11 cellular contexts compared by ENCODE assay signal in genomic region chr1:27004471-27005165, GRCh38. TPM values are rescaled to one million over a fixed set of nuclear protein-coding genes. Genes with fewer than 3 reads are reported as not detected.
DNase-seq lines count a peak whose midpoint lies in the region; ATAC-seq and TF ChIP-seq lines count a peak whose summit lies in the region.
"Had no signal": no experiment of that assay in that cellular context is flagged by ENCODE, and none has a peak within 500 bp of the region (broad histone marks: within the 10 kb centered on the region; RNA-seq: fewer than 3 reads in every experiment).

No MANE protein-coding gene starts in this region.

- DNase-seq in HFFc6: peak; percentile 42
- DNase-seq in amniotic epithelial cell (ENCODE audit: low read depth): peak; percentile 77
- DNase-seq in stomach: peak; percentile 61
- no peak for DNase-seq in stimulated activated CD4-positive, alpha-beta T cell treated with anti-CD3 and anti-CD28 coated beads, Interleukin-4, amount 100 ng/mL, for 24 hours
- DNase-seq in activated CD4-positive, alpha-beta T cell treated with anti-CD3 and anti-CD28 coated beads for 48 hours: no peak
- DNase-seq in stimulated activated naive CD8-positive, alpha-beta T cell treated with anti-CD3 and anti-CD28 coated beads, Interleukin-15, Interleukin-2, amounts not matched to agents 100 U/mL and 50 U/mL, for 24 hours: no peak
- no peak for DNase-seq in hypothalamus (lab: John Stamatoyannopoulos, UW)
- DNase-seq: activated naive CD4-positive, alpha-beta T cell; NCI-H446 treated with DMSO at 0.1 percent for 48 hours had no signal

- no peak for ATAC-seq in stimulated activated naive CD8-positive, alpha-beta T cell treated with anti-CD3 and anti-CD28 coated beads, Interleukin-15, Interleukin-2, amounts not matched to agents 100 U/mL and 50 U/mL, for 24 hours

- no peak for TF ChIP-seq POLR2A in stomach (IDR thresholded peaks at IDR 0.05)

- peak overlapping the region; percentile 6 for H3K27ac ChIP-seq in iPS-18a (ENCODE audit: low read length)
- H3K27ac ChIP-seq in stomach: peak overlapping the region; percentile 15 to 65 (median 58)

- intact Hi-C loops in stomach (cut with DNase I; ENCODE audit: low total_unique reads): no loop called here

- no peak for TF ChIP-seq CTCF in HFFc6 (IDR thresholded peaks at IDR 0.05)
- no peak for TF ChIP-seq CTCF in stomach (IDR thresholded peaks at IDR 0.05)

- H3K9me3 Mint-ChIP-seq in HFFc6: no peaks in the 10 kb centered on the region
- H3K9me3 Mint-ChIP-seq: memory B cell had no signal

- H3K27me3 Mint-ChIP-seq in HFFc6 (ENCODE audit: insufficient read depth): peaks cover 31% of the 10 kb centered on the region

- TF ChIP-seq EP300 in stomach (IDR thresholded peaks at IDR 0.05): no peak

- peak overlapping the region; percentile 60 for H3K27ac Mint-ChIP-seq in HFFc6
- H3K27ac Mint-ChIP-seq: memory B cell had no signal

- 27 to 46% (median 37%) methylated on average over 6 to 10 of the region's 10 CpGs for WGBS in stomach, 5 donors

- peaks cover 65% of the 10 kb centered on the region for H3K4me1 ChIP-seq in iPS-18a (ENCODE audit: control insufficient read depth, low read depth, low read length)
- peaks cover 70 to 97% (median 87%) of the 10 kb centered on the region in 4 donors for H3K4me1 ChIP-seq in stomach

- H3K4me3 ChIP-seq in iPS-18a (ENCODE audit: low read length): no peak overlapping the region
- no peak overlapping the region for H3K4me3 ChIP-seq in stomach

- H3K27me3 ChIP-seq in iPS-18a (ENCODE audit: control insufficient read depth, insufficient read depth, low read length) (no peaks in the 10 kb centered on the region), stomach (no peaks in the 10 kb centered on the region)

- peaks cover 59% of the 10 kb centered on the region for H3K4me1 Mint-ChIP-seq in HFFc6 (ENCODE audit: low read depth)

- peaks cover 9% of the 10 kb centered on the region; the same call in 1 of the 2 replicates for H3K36me3 Mint-ChIP-seq in HFFc6 (ENCODE audit: low read depth)
- H3K36me3 Mint-ChIP-seq: memory B cell had no signal

- H3K9me3 ChIP-seq in iPS-18a (ENCODE audit: control insufficient read depth, low read depth, low read length) (no peaks in the 10 kb centered on the region), stomach (no peaks in the 10 kb centered on the region)

- no peak overlapping the region for H3K4me3 Mint-ChIP-seq in HFFc6
- H3K4me3 Mint-ChIP-seq: memory B cell had no signal

- H3K9ac ChIP-seq in iPS-18a (ENCODE audit: low read length): no peak overlapping the region

- H3K36me3 ChIP-seq in iPS-18a (ENCODE audit: control insufficient read depth, low read depth, low read length) (peaks cover 42% of the 10 kb centered on the region), stomach (peaks cover 2 to 15% (median 9%) of the 10 kb centered on the region in 4 donors)

RNA-seq across cellular contexts. Expression of gene TENT5B, which starts 8.0 kb away (rescaled TPM):
- total RNA-seq in HFFc6 (2021; fragmentation: NEBNext Ultra II Directional; extraction: Animal tissue kit (Norgen Biotek cat#: 25700)): 1 to 10 TPM; 3.1 to 5.5 (median 3.6) TPM
- 10 to 100 TPM in 2 of 5 donors, 1 to 10 TPM in 3; 1.8 to 33.0 (median 5.5) TPM for total RNA-seq in stomach
- polyA plus RNA-seq in stomach: 10 to 100 TPM in 1 of 3 donors, 1 to 10 TPM in 2; 1.7 to 27.5 (median 3.9) TPM

RNA-seq across cellular contexts. Expression of gene TRNP1, which starts 11.1 kb away (rescaled TPM):
- 100 to 1,000 TPM; 203 to 241 (median 217) TPM for total RNA-seq in HFFc6 (2021; fragmentation: NEBNext Ultra II Directional; extraction: Animal tissue kit (Norgen Biotek cat#: 25700))
- 100 to 1,000 TPM in 1 of 5 donors, 10 to 100 TPM in 3, 1 to 10 TPM in 1; 1.7 to 188 (median 40.0) TPM for total RNA-seq in stomach
- 100 to 1,000 TPM; 121 to 216 (median 183) TPM for polyA plus RNA-seq in stomach

RNA-seq across cellular contexts. Expression of gene KDF1, which starts 44.4 kb away (rescaled TPM):
- not detected for total RNA-seq in HFFc6 (2021; fragmentation: NEBNext Ultra II Directional; extraction: Animal tissue kit (Norgen Biotek cat#: 25700))
- total RNA-seq in stomach: 10 to 100 TPM in 2 of 5 donors, 1 to 10 TPM in 3; 2.9 to 21.6 (median 7.1) TPM
- polyA plus RNA-seq in stomach: 10 to 100 TPM; 13.6 to 15.3 (median 14.5) TPM

Comparison
In these comparisons a context has a peak if more than half of its experiments do, and no peak if none do; other contexts are left out.
1. DNase-seq: peak in HFFc6 (single experiment), amniotic epithelial cell (single experiment) and stomach (single experiment); none in stimulated activated CD4-positive, alpha-beta T cell treated with anti-CD3 and anti-CD28 coated beads, Interleukin-4, amount 100 ng/mL, for 24 hours (single experiment), activated CD4-positive, alpha-beta T cell treated with anti-CD3 and anti-CD28 coated beads for 48 hours (single experiment), stimulated activated naive CD8-positive, alpha-beta T cell treated with anti-CD3 and anti-CD28 coated beads, Interleukin-15, Interleukin-2, amounts not matched to agents 100 U/mL and 50 U/mL, for 24 hours (single experiment) and hypothalamus (0 of 51).